Comparison of ENCODE assay signal across 1 cellular context in the genomic region with DNA sequence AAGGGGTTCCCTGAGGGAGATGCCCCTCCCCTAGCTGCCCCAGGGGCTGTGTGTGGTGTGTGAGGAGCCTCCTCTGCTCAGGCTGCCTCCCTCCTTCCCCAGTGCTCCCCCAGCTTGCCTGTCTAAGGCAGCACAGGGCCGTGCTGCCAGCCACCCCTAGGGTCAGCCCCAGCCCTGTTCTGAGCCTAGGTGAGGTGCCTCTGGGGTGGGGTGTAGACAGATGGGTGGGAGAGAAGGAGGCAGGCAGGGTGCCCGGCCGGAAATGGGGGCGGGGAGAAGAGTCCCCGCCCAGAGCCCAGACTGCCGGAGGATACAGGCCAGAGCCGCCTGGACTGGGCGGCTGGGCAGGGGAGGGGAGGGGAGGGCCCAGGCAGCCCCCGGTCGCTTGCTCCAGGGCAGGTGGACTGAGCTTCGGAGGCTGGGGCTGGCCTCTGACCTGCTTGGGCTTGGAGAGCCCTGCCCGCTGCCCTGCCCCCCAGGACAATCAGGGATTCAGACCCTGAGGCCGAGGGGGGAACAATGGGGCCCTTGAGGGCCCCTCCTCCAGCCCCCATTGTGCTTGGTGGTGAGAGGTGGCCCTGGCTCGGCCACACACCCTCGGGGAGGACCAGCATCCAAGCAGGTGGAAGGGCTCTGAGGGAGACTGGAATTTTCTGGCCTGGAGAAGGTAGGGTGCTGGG.
A peak's percentile ranks its signal among the peaks of the same experiment; 100 is the strongest.
TF ChIP-seq lines count a peak whose summit lies in the region.

A gene (plus strand): TSS at position 590 of the 680 bp plus-strand sequence. CDS start 7,829 bp downstream, outside the sequence.

TF ChIP-seq in HepG2, 621 proteins besides CTCF, POLR2A, EP300 and RAD21 (continued from another document and continues in another):
- TF ChIP-seq, protein P1, sequence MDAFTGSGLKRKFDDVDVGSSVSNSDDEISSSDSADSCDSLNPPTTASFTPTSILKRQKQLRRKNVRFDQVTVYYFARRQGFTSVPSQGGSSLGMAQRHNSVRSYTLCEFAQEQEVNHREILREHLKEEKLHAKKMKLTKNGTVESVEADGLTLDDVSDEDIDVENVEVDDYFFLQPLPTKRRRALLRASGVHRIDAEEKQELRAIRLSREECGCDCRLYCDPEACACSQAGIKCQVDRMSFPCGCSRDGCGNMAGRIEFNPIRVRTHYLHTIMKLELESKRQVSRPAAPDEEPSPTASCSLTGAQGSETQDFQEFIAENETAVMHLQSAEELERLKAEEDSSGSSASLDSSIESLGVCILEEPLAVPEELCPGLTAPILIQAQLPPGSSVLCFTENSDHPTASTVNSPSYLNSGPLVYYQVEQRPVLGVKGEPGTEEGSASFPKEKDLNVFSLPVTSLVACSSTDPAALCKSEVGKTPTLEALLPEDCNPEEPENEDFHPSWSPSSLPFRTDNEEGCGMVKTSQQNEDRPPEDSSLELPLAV (CRISPR knock-in tag; conservative IDR thresholded peaks at IDR 0.05; ENCODE audit: low read depth): no peak
- TF ChIP-seq RCOR2 (CRISPR knock-in tag; IDR thresholded peaks at IDR 0.05): no peak
- TF ChIP-seq, protein P2, sequence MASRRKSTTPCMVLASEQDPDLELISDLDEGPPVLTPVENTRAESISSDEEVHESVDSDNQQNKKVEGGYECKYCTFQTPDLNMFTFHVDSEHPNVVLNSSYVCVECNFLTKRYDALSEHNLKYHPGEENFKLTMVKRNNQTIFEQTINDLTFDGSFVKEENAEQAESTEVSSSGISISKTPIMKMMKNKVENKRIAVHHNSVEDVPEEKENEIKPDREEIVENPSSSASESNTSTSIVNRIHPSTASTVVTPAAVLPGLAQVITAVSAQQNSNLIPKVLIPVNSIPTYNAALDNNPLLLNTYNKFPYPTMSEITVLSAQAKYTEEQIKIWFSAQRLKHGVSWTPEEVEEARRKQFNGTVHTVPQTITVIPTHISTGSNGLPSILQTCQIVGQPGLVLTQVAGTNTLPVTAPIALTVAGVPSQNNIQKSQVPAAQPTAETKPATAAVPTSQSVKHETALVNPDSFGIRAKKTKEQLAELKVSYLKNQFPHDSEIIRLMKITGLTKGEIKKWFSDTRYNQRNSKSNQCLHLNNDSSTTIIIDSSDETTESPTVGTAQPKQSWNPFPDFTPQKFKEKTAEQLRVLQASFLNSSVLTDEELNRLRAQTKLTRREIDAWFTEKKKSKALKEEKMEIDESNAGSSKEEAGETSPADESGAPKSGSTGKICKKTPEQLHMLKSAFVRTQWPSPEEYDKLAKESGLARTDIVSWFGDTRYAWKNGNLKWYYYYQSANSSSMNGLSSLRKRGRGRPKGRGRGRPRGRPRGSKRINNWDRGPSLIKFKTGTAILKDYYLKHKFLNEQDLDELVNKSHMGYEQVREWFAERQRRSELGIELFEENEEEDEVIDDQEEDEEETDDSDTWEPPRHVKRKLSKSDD (CRISPR knock-in tag; IDR thresholded peaks at IDR 0.05; ENCODE audit: low read depth): 0 out of 2 replicates have a peak, but pooled peaks have one; percentile 10
- TF ChIP-seq ZNF572 (CRISPR knock-in tag; IDR thresholded peaks at IDR 0.05): no peak
- TF ChIP-seq, protein P3, sequence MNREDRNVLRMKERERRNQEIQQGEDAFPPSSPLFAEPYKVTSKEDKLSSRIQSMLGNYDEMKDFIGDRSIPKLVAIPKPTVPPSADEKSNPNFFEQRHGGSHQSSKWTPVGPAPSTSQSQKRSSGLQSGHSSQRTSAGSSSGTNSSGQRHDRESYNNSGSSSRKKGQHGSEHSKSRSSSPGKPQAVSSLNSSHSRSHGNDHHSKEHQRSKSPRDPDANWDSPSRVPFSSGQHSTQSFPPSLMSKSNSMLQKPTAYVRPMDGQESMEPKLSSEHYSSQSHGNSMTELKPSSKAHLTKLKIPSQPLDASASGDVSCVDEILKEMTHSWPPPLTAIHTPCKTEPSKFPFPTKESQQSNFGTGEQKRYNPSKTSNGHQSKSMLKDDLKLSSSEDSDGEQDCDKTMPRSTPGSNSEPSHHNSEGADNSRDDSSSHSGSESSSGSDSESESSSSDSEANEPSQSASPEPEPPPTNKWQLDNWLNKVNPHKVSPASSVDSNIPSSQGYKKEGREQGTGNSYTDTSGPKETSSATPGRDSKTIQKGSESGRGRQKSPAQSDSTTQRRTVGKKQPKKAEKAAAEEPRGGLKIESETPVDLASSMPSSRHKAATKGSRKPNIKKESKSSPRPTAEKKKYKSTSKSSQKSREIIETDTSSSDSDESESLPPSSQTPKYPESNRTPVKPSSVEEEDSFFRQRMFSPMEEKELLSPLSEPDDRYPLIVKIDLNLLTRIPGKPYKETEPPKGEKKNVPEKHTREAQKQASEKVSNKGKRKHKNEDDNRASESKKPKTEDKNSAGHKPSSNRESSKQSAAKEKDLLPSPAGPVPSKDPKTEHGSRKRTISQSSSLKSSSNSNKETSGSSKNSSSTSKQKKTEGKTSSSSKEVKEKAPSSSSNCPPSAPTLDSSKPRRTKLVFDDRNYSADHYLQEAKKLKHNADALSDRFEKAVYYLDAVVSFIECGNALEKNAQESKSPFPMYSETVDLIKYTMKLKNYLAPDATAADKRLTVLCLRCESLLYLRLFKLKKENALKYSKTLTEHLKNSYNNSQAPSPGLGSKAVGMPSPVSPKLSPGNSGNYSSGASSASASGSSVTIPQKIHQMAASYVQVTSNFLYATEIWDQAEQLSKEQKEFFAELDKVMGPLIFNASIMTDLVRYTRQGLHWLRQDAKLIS (CRISPR knock-in tag; IDR thresholded peaks at IDR 0.05): no peak
- TF ChIP-seq BCL6 (CRISPR knock-in tag; IDR thresholded peaks at IDR 0.05): no peak
- TF ChIP-seq, protein P4, sequence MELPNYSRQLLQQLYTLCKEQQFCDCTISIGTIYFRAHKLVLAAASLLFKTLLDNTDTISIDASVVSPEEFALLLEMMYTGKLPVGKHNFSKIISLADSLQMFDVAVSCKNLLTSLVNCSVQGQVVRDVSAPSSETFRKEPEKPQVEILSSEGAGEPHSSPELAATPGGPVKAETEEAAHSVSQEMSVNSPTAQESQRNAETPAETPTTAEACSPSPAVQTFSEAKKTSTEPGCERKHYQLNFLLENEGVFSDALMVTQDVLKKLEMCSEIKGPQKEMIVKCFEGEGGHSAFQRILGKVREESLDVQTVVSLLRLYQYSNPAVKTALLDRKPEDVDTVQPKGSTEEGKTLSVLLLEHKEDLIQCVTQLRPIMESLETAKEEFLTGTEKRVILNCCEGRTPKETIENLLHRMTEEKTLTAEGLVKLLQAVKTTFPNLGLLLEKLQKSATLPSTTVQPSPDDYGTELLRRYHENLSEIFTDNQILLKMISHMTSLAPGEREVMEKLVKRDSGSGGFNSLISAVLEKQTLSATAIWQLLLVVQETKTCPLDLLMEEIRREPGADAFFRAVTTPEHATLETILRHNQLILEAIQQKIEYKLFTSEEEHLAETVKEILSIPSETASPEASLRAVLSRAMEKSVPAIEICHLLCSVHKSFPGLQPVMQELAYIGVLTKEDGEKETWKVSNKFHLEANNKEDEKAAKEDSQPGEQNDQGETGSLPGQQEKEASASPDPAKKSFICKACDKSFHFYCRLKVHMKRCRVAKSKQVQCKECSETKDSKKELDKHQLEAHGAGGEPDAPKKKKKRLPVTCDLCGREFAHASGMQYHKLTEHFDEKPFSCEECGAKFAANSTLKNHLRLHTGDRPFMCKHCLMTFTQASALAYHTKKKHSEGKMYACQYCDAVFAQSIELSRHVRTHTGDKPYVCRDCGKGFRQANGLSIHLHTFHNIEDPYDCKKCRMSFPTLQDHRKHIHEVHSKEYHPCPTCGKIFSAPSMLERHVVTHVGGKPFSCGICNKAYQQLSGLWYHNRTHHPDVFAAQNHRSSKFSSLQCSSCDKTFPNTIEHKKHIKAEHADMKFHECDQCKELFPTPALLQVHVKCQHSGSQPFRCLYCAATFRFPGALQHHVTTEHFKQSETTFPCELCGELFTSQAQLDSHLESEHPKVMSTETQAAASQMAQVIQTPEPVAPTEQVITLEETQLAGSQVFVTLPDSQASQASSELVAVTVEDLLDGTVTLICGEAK (IDR thresholded peaks at IDR 0.05): no peak
- TF ChIP-seq, protein P4 (CRISPR knock-in tag; IDR thresholded peaks at IDR 0.05): no peak
- TF ChIP-seq ERF (CRISPR knock-in tag; IDR thresholded peaks at IDR 0.05): peak; percentile 27; the same call in 1 of the 2 replicates
- TF ChIP-seq PLRG1 (conservative IDR thresholded peaks at IDR 0.05): no peak
- no peak for TF ChIP-seq HMGA1 (CRISPR knock-in tag; conservative IDR thresholded peaks at IDR 0.05)
- no peak; the same call in 1 of the 2 replicates for TF ChIP-seq TAF1 (CRISPR knock-in tag; IDR thresholded peaks at IDR 0.05)
- TF ChIP-seq PAWR (CRISPR knock-in tag; IDR thresholded peaks at IDR 0.05; ENCODE audit: borderline replicate concordance): no peak
- no peak; the same call in 1 of the 2 replicates for TF ChIP-seq SIX1 (CRISPR knock-in tag; IDR thresholded peaks at IDR 0.05; ENCODE audit: borderline replicate concordance)
- TF ChIP-seq, protein P5, sequence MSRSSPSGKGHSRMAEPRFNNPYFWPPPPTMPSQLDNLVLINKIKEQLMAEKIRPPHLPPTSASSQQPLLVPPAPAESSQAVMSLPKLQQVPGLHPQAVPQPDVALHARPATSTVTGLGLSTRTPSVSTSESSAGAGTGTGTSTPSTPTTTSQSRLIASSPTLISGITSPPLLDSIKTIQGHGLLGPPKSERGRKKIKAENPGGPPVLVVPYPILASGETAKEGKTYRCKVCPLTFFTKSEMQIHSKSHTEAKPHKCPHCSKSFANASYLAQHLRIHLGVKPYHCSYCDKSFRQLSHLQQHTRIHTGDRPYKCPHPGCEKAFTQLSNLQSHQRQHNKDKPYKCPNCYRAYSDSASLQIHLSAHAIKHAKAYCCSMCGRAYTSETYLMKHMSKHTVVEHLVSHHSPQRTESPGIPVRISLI (CRISPR knock-in tag; IDR thresholded peaks at IDR 0.05; ENCODE audit: borderline replicate concordance): no peak
- TF ChIP-seq ZFYVE20 (CRISPR knock-in tag; IDR thresholded peaks at IDR 0.05; ENCODE audit: borderline replicate concordance, low read depth): no peak
- TF ChIP-seq, protein P6, sequence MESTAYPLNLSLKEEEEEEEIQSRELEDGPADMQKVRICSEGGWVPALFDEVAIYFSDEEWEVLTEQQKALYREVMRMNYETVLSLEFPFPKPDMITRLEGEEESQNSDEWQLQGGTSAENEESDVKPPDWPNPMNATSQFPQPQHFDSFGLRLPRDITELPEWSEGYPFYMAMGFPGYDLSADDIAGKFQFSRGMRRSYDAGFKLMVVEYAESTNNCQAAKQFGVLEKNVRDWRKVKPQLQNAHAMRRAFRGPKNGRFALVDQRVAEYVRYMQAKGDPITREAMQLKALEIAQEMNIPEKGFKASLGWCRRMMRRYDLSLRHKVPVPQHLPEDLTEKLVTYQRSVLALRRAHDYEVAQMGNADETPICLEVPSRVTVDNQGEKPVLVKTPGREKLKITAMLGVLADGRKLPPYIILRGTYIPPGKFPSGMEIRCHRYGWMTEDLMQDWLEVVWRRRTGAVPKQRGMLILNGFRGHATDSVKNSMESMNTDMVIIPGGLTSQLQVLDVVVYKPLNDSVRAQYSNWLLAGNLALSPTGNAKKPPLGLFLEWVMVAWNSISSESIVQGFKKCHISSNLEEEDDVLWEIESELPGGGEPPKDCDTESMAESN (CRISPR knock-in tag; conservative IDR thresholded peaks at IDR 0.05): no peak
- TF ChIP-seq ZNF557 (CRISPR knock-in tag; IDR thresholded peaks at IDR 0.05): no peak
- no peak for TF ChIP-seq ZKSCAN8 (CRISPR knock-in tag; IDR thresholded peaks at IDR 0.05; ENCODE audit: borderline replicate concordance)
- no peak for TF ChIP-seq PHB2 (IDR thresholded peaks at IDR 0.05; ENCODE audit: partially characterized antibody)
- no peak for TF ChIP-seq TRIM24 (CRISPR knock-in tag; IDR thresholded peaks at IDR 0.05)
- TF ChIP-seq, protein P7, sequence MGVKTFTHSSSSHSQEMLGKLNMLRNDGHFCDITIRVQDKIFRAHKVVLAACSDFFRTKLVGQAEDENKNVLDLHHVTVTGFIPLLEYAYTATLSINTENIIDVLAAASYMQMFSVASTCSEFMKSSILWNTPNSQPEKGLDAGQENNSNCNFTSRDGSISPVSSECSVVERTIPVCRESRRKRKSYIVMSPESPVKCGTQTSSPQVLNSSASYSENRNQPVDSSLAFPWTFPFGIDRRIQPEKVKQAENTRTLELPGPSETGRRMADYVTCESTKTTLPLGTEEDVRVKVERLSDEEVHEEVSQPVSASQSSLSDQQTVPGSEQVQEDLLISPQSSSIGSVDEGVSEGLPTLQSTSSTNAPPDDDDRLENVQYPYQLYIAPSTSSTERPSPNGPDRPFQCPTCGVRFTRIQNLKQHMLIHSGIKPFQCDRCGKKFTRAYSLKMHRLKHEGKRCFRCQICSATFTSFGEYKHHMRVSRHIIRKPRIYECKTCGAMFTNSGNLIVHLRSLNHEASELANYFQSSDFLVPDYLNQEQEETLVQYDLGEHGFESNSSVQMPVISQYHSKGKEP (CRISPR knock-in tag; IDR thresholded peaks at IDR 0.05): no peak
- TF ChIP-seq, protein P8, sequence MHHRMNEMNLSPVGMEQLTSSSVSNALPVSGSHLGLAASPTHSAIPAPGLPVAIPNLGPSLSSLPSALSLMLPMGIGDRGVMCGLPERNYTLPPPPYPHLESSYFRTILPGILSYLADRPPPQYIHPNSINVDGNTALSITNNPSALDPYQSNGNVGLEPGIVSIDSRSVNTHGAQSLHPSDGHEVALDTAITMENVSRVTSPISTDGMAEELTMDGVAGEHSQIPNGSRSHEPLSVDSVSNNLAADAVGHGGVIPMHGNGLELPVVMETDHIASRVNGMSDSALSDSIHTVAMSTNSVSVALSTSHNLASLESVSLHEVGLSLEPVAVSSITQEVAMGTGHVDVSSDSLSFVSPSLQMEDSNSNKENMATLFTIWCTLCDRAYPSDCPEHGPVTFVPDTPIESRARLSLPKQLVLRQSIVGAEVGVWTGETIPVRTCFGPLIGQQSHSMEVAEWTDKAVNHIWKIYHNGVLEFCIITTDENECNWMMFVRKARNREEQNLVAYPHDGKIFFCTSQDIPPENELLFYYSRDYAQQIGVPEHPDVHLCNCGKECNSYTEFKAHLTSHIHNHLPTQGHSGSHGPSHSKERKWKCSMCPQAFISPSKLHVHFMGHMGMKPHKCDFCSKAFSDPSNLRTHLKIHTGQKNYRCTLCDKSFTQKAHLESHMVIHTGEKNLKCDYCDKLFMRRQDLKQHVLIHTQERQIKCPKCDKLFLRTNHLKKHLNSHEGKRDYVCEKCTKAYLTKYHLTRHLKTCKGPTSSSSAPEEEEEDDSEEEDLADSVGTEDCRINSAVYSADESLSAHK (CRISPR knock-in tag; IDR thresholded peaks at IDR 0.05; ENCODE audit: borderline replicate concordance): no peak
